In genomic region chr11:95325777-95326258, GRCh38 we compare ENCODE assay signal across 22 cellular contexts.
"Had no signal": no experiment of that assay in that cellular context is flagged by ENCODE, and none has a peak within 500 bp of the region (broad histone marks: within the 10 kb centered on the region; RNA-seq: fewer than 3 reads in every experiment).

No MANE protein-coding gene starts in this region.

- ATAC-seq: activated naive CD4-positive, alpha-beta T cell treated with anti-CD3 and anti-CD28 coated beads, Interleukin-2, amount 50 U/mL, for 72 hours; foreskin keratinocyte; left lobe of liver; natural killer cell; stimulated activated naive CD8-positive, alpha-beta T cell treated with anti-CD3 and anti-CD28 coated beads, Interleukin-15, amount 100 ng/mL, for 72 hours had no signal

- H3K9me3 ChIP-seq: transverse colon, uterus had no signal

- H3K4me1 Mint-ChIP-seq: natural killer cell had no signal

- H3K4me3 ChIP-seq: skin epidermis, transverse colon, uterus had no signal

- DNase-seq: activated CD4-positive, alpha-beta memory T cell treated with anti-CD3 and anti-CD28 coated beads for 36 hours; activated CD4-positive, alpha-beta T cell treated with anti-CD3 and anti-CD28 coated beads for 48 hours; activated gamma-delta T cell; activated T-cell treated with anti-CD3 and anti-CD28 coated beads, Interleukin-2, amount 50 U/mL, for 48 hours; aorta; brain microvascular endothelial cell; dermis blood vessel endothelial cell; effector CD8-positive, alpha-beta T cell; foreskin keratinocyte; kidney; mammary epithelial cell; midbrain; natural killer cell; right cardiac atrium; stimulated activated CD4-positive, alpha-beta T cell treated with anti-CD3 and anti-CD28 coated beads, Interleukin-1b, Interleukin-23, amount 100 ng/mL, for 48 hours; stimulated activated naive CD8-positive, alpha-beta T cell treated with anti-CD3 and anti-CD28 coated beads, Interleukin-15, amount 100 ng/mL, for 72 hours; transverse colon; uterus had no signal

- H3K4me1 ChIP-seq: foreskin keratinocyte, transverse colon, uterus had no signal

- H3K36me3 Mint-ChIP-seq: activated CD4-positive, alpha-beta memory T cell treated with anti-CD3 and anti-CD28 coated beads for 36 hours; natural killer cell had no signal

- H3K4me3 Mint-ChIP-seq: activated CD4-positive, alpha-beta memory T cell treated with anti-CD3 and anti-CD28 coated beads for 36 hours; natural killer cell; stimulated activated naive CD8-positive, alpha-beta T cell treated with anti-CD3 and anti-CD28 coated beads, Interleukin-15, amount 100 ng/mL, for 72 hours had no signal

- H3K27ac Mint-ChIP-seq: activated CD4-positive, alpha-beta memory T cell treated with anti-CD3 and anti-CD28 coated beads for 36 hours; activated naive CD4-positive, alpha-beta T cell treated with anti-CD3 and anti-CD28 coated beads, Interleukin-2, amount 50 U/mL, for 72 hours; natural killer cell; stimulated activated naive CD8-positive, alpha-beta T cell treated with anti-CD3 and anti-CD28 coated beads, Interleukin-15, amount 100 ng/mL, for 72 hours had no signal

- H3K9me3 Mint-ChIP-seq: activated CD4-positive, alpha-beta memory T cell treated with anti-CD3 and anti-CD28 coated beads for 36 hours; natural killer cell had no signal

- FAIRE-seq: kidney had no signal

- H3K27ac ChIP-seq: brain microvascular endothelial cell, foreskin keratinocyte, parathyroid adenoma, skin epidermis, transverse colon, uterus had no signal

- H3K27me3 Mint-ChIP-seq: activated CD4-positive, alpha-beta memory T cell treated with anti-CD3 and anti-CD28 coated beads for 36 hours; stimulated activated naive CD8-positive, alpha-beta T cell treated with anti-CD3 and anti-CD28 coated beads, Interleukin-15, amount 100 ng/mL, for 72 hours had no signal
